Comparison of ENCODE assay signal across 24 cellular contexts in the genomic region with DNA sequence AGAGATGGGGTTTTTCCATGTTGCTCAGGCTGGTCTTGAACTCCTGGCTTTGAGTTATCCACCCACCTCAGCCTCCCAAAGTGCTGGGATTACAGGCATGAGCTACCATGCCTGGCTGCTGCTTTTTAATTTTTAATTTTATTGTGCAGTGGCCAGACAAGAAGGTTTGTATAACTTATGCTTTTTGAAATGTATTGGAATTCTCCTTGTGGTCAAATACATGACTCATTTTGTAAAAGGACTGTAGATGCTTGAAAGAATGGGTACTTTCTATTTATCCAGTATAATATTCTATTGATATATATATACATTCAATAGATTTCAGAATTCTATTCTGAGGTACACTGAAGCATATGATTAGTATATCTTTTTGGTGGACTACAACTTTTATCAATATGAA.
DNase-seq lines count a peak whose midpoint lies in the region; ATAC-seq, FAIRE-seq and TF ChIP-seq lines count a peak whose summit lies in the region.
"Had no signal": no experiment of that assay in that cellular context is flagged by ENCODE, and none has a peak within 500 bp of the region (broad histone marks: within the 10 kb centered on the region; RNA-seq: fewer than 3 reads in every experiment).

No MANE protein-coding gene starts in this region.

- FAIRE-seq in GM12892 (lab: Jason Lieb, UNC), result no peak
- FAIRE-seq: K562 had no signal

- TF ChIP-seq CTCF in chondrocyte (IDR thresholded peaks at IDR 0.05), result no peak
- TF ChIP-seq CTCF in nephron progenitor cell (IDR thresholded peaks at IDR 0.05), result no peak

- H3K4me1 Mint-ChIP-seq in chondrocyte (ENCODE audit: low read depth) (peaks cover 6% of the 10 kb centered on the region), nephron progenitor cell (no peaks in the 10 kb centered on the region)
- H3K4me1 Mint-ChIP-seq: CD4-positive, CD25-positive, alpha-beta regulatory T cell; stimulated activated naive CD8-positive, alpha-beta T cell treated with anti-CD3 and anti-CD28 coated beads, Interleukin-15, amount 100 ng/mL, for 72 hours had no signal

- no peak for ATAC-seq in GM21360 (IDR thresholded peaks at IDR 0.05; ENCODE audit: unreplicated experiment)
- ATAC-seq: activated CD4-positive, CD25-positive, alpha-beta regulatory T cell treated with anti-CD3 and anti-CD28 coated beads, Interleukin-2, amount 50 U/mL, for 24 hours; esophagus mucosa; heart left ventricle; K562; naive thymus-derived CD4-positive, alpha-beta T cell; stimulated activated naive CD8-positive, alpha-beta T cell treated with anti-CD3 and anti-CD28 coated beads, Interleukin-15, amount 100 ng/mL, for 72 hours had no signal

- peaks cover 9% of the 10 kb centered on the region for H3K9me3 Mint-ChIP-seq in chondrocyte (ENCODE audit: low read depth)
- peaks cover 33% of the 10 kb centered on the region for H3K9me3 Mint-ChIP-seq in nephron progenitor cell

- peak; percentile 31 for DNase-seq in AG08396 (ENCODE audit: low spot score)
- DNase-seq in M059J (ENCODE audit: low read depth), result peak; percentile 36
- DNase-seq in chondrocyte (ENCODE audit: low spot score), result no peak
- peak; percentile 40 for DNase-seq in hepatic stellate cell (ENCODE audit: low spot score)
- DNase-seq in GM12892 (ENCODE audit: insufficient read length), result no peak
- DNase-seq in nephron progenitor cell, result no peak
- DNase-seq in NCI-H748 treated with DMSO at 0.1 percent for 48 hours (lab: John Stamatoyannopoulos, UW), result no peak
- DNase-seq: activated T-cell treated with anti-CD3 and anti-CD28 coated beads, Interleukin-2, amount 50 U/mL, for 1 hour; adrenal gland; CD4-positive, CD25-positive, alpha-beta regulatory T cell; DMS 273 treated with DMSO at 0.1 percent for 48 hours; effector memory CD4-positive, alpha-beta T cell; GDM1; naive thymus-derived CD4-positive, alpha-beta T cell; NCI-H2171 treated with DMSO at 0.1 percent for 48 hours; NCI-H69; ovary; stimulated activated naive CD8-positive, alpha-beta T cell treated with anti-CD3 and anti-CD28 coated beads, Interleukin-15, amount 100 ng/mL, for 72 hours; trophoblast cell had no signal

- H3K36me3 Mint-ChIP-seq in chondrocyte (ENCODE audit: low read depth) (peaks cover under 1% of the 10 kb centered on the region), nephron progenitor cell (ENCODE audit: low read depth) (no peaks in the 10 kb centered on the region)
- H3K36me3 Mint-ChIP-seq: CD4-positive, CD25-positive, alpha-beta regulatory T cell had no signal

- H3K4me3 Mint-ChIP-seq in chondrocyte (ENCODE audit: unreplicated experiment), result no peak overlapping the region
- H3K4me3 Mint-ChIP-seq in nephron progenitor cell, result no peak overlapping the region
- H3K4me3 Mint-ChIP-seq: CD4-positive, CD25-positive, alpha-beta regulatory T cell; naive thymus-derived CD4-positive, alpha-beta T cell; stimulated activated naive CD8-positive, alpha-beta T cell treated with anti-CD3 and anti-CD28 coated beads, Interleukin-15, amount 100 ng/mL, for 72 hours had no signal

- H3K27me3 Mint-ChIP-seq in chondrocyte (ENCODE audit: low read depth) (no peaks in the 10 kb centered on the region), nephron progenitor cell (ENCODE audit: low read depth, poor library complexity) (peaks cover 28% of the 10 kb centered on the region)
- H3K27me3 Mint-ChIP-seq: stimulated activated naive CD8-positive, alpha-beta T cell treated with anti-CD3 and anti-CD28 coated beads, Interleukin-15, amount 100 ng/mL, for 72 hours had no signal

- H3K27ac Mint-ChIP-seq in chondrocyte (ENCODE audit: unreplicated experiment), result peak overlapping the region; percentile 27
- H3K27ac Mint-ChIP-seq in nephron progenitor cell, result no peak overlapping the region
- H3K27ac Mint-ChIP-seq: CD4-positive, CD25-positive, alpha-beta regulatory T cell; stimulated activated naive CD8-positive, alpha-beta T cell treated with anti-CD3 and anti-CD28 coated beads, Interleukin-15, amount 100 ng/mL, for 72 hours had no signal

- no peak for TF ChIP-seq POLR2A in GM12892 (IDR thresholded peaks at IDR 0.05; ENCODE audit: low read depth, low read length)

Comparison
In these comparisons a context has a peak if more than half of its experiments do, and no peak if none do; other contexts are left out.
1. DNase-seq: peak in AG08396 (single experiment), M059J (single experiment) and hepatic stellate cell (single experiment); none in chondrocyte (single experiment), GM12892 (single experiment), nephron progenitor cell (single experiment) and NCI-H748 treated with DMSO at 0.1 percent for 48 hours (single experiment).